In the genomic region with DNA sequence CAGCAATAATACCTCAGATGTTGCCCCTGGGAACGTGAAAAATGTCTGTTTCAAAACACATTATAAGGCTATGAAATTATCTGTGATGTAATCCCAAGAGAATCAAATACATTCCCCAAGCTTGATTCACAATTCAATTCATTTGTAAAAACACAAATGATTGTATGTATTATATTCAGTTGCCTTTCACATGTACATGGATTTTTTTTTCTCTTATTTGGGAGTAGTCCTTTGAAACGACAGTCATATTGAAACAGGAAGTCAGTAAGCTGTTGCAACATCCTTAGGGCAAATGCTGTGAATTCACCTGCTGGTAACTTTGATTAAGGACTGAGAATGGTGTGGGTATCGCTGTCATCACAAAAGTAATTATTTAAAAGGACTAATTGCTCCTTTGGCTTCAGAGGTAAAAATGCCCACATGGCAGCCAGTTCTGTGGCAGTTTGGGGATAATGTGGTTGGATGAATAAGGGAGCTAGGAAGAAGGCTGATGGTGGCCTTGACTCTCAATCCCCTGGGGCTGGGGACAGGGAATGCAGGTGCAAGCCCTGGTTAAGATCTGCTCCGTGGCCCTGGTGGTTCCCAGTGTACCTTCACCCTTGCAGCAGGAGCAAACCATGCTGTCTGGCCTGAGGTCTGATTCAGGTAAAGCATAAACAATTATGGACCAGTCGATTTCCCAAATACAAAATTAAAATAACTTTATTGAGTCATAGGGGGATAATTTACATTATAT, we compare ENCODE assay signal across 8 cellular contexts. TPM values are rescaled to one million over a fixed set of nuclear protein-coding genes. Genes with fewer than 3 reads are reported as not detected.
DNase-seq lines count a peak whose midpoint lies in the region; ATAC-seq and TF ChIP-seq lines count a peak whose summit lies in the region.

No MANE protein-coding gene starts in this region.

- H3K36me3 Mint-ChIP-seq in WTC11 (no peaks in the 10 kb centered on the region), natural killer cell (no peaks in the 10 kb centered on the region)

- no peak overlapping the region for H3K27ac Mint-ChIP-seq in WTC11
- peak overlapping the region in 1 of 2 donors; percentile 41 for H3K27ac Mint-ChIP-seq in natural killer cell

- ATAC-seq in GM21390 (IDR thresholded peaks at IDR 0.05; ENCODE audit: unreplicated experiment) = peak; percentile 86
- ATAC-seq in WTC11 = peak; percentile 65
- peak; percentile 60 to 69 (median 61) for ATAC-seq in natural killer cell

- no peak overlapping the region for H3K4me3 Mint-ChIP-seq in WTC11
- H3K4me3 Mint-ChIP-seq in natural killer cell = peak overlapping the region; percentile 5

- H3K9me3 Mint-ChIP-seq in WTC11 (no peaks in the 10 kb centered on the region), natural killer cell (no peaks in the 10 kb centered on the region)

- intact Hi-C loops in natural killer cell (cut with micrococcal nuclease) = no loop called here

- DNase-seq in ELR (ENCODE audit: low read depth) (peak; percentile 53), HT-29 (ENCODE audit: low spot score) (peak; percentile 66), WTC11 (ENCODE audit: low spot score) (no peak), natural killer cell (no peak), NCI-H128 (lab: John Stamatoyannopoulos, UW; ENCODE audit: unreplicated experiment) (no peak), NK-92 (lab: John Stamatoyannopoulos, UW; ENCODE audit: unreplicated experiment) (no peak), AG08395 (ENCODE audit: low spot score) (no peak)

- POLR2A ChIA-PET in WTC11 (lab: Charles Lee) = no interaction called here

- TF ChIP-seq CTCF in WTC11 (IDR thresholded peaks at IDR 0.05) (no peak), natural killer cell (IDR thresholded peaks at IDR 0.05) (no peak)

- CTCF ChIA-PET in WTC11 (lab: Charles Lee) = no interaction called here

- peaks cover 14% of the 10 kb centered on the region for H3K4me1 Mint-ChIP-seq in WTC11
- peaks cover 13 to 14% of the 10 kb centered on the region in 2 donors for H3K4me1 Mint-ChIP-seq in natural killer cell

- H3K27me3 Mint-ChIP-seq in WTC11 (ENCODE audit: low read depth) (no peaks in the 10 kb centered on the region), natural killer cell (ENCODE audit: low read depth in 2 of 2) (peaks cover 7 to 25% of the 10 kb centered on the region in 2 donors)

TF ChIP-seq in WTC11, 78 proteins besides CTCF, POLR2A, EP300 and RAD21:
- TF ChIP-seq SMAD3 (CRISPR knock-in tag; IDR thresholded peaks at IDR 0.05; ENCODE audit: borderline replicate concordance) = no peak
- TF ChIP-seq, protein P1, sequence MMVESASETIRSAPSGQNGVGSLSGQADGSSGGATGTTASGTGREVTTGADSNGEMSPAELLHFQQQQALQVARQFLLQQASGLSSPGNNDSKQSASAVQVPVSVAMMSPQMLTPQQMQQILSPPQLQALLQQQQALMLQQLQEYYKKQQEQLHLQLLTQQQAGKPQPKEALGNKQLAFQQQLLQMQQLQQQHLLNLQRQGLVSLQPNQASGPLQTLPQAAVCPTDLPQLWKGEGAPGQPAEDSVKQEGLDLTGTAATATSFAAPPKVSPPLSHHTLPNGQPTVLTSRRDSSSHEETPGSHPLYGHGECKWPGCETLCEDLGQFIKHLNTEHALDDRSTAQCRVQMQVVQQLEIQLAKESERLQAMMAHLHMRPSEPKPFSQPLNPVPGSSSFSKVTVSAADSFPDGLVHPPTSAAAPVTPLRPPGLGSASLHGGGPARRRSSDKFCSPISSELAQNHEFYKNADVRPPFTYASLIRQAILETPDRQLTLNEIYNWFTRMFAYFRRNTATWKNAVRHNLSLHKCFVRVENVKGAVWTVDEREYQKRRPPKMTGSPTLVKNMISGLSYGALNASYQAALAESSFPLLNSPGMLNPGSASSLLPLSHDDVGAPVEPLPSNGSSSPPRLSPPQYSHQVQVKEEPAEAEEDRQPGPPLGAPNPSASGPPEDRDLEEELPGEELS (CRISPR knock-in tag; IDR thresholded peaks at IDR 0.05) = no peak

RNA-seq across cellular contexts. Expression of a gene that starts 13.3 kb away (rescaled TPM):
- 258 and 320 TPM in 2 replicates for total RNA-seq in HT-29 (2014; rRNA removed; shearing (Covaris generic))
- total RNA-seq in WTC11 (2021) (0.16 to 0.60 TPM (median 0.46 TPM) in 3 replicates), natural killer cell (not detected)

Comparison
In these comparisons a context has a peak if more than half of its experiments do, and no peak if none do; other contexts are left out.
1. DNase-seq: peak in ELR (single experiment) and HT-29 (single experiment); none in WTC11 (single experiment), natural killer cell (single experiment), NCI-H128 (single experiment), NK-92 (single experiment) and AG08395 (single experiment).
2. RNA of a gene that starts 13.3 kb away (total RNA-seq): 258 to 320 TPM in HT-29; 0.16 to 0.60 TPM in WTC11 and not detected in natural killer cell; every median in the first group is over 100 times any median in the second.
3. Peak in every context shown above with its lines, with median percentiles within 50 percentile points of each other: ATAC-seq.